In genomic region chr14:74893614-74894091, GRCh38 we compare ENCODE assay signal across 12 cellular contexts.
A peak's percentile ranks its signal among the peaks of the same experiment; 100 is the strongest.
DNase-seq lines count a peak whose midpoint lies in the region; ATAC-seq and TF ChIP-seq lines count a peak whose summit lies in the region.
"Had no signal": no experiment of that assay in that cellular context is flagged by ENCODE, and none has a peak within 500 bp of the region (broad histone marks: within the 10 kb centered on the region; RNA-seq: fewer than 3 reads in every experiment).

No MANE protein-coding gene starts in this region.

- peak; percentile 65 for ATAC-seq in GM18511 (IDR thresholded peaks at IDR 0.05; ENCODE audit: unreplicated experiment)
- ATAC-seq in GM21528 (IDR thresholded peaks at IDR 0.05; ENCODE audit: low FRiP score, unreplicated experiment): peak; percentile 45
- peak; percentile 61 for ATAC-seq in HG03432 (IDR thresholded peaks at IDR 0.05; ENCODE audit: unreplicated experiment)

- no peak for TF ChIP-seq CTCF in RWPE1 (conservative IDR thresholded peaks at IDR 0.05; ENCODE audit: low read depth)

- CTCF ChIA-PET in RWPE1 (lab: Yijun Ruan, JAX): interaction anchor here (1.0 to 1.6 kb wide), 3 partner anchors 11 to 16 kb away, joined by 3 to 10 read pairs (median 3); no protein-coding TSS in a partner anchor

- DNase-seq in germinal center (ENCODE audit: low spot score) (peak; percentile 51), NCI-H1105 (lab: John Stamatoyannopoulos, UW) (no peak), RWPE1 (ENCODE audit: low spot score) (no peak)
- DNase-seq in activated effector memory CD4-positive, alpha-beta T cell treated with anti-CD3 and anti-CD28 coated beads, Interleukin-2, amount 50 U/mL, for 16 hours: no peak
- DNase-seq: activated naive CD4-positive, alpha-beta T cell treated with anti-CD3 and anti-CD28 coated beads, Interleukin-2, amount 10 ng/mL, durations not matched to agents 7 days and 5 days; DMS79 treated with DMSO at 0.1 percent for 48 hours; lower lobe of right lung; NCI-H1436 had no signal

- POLR2A ChIA-PET in RWPE1 (lab: Yijun Ruan, JAX; ENCODE audit: low non-redundant PET): no interaction called here

- H3K27ac ChIP-seq in RWPE1: no peak overlapping the region
- H3K27ac ChIP-seq: lower lobe of right lung, VCaP had no signal
